ENCODE assay signal across 1 cellular context in the genomic region with DNA sequence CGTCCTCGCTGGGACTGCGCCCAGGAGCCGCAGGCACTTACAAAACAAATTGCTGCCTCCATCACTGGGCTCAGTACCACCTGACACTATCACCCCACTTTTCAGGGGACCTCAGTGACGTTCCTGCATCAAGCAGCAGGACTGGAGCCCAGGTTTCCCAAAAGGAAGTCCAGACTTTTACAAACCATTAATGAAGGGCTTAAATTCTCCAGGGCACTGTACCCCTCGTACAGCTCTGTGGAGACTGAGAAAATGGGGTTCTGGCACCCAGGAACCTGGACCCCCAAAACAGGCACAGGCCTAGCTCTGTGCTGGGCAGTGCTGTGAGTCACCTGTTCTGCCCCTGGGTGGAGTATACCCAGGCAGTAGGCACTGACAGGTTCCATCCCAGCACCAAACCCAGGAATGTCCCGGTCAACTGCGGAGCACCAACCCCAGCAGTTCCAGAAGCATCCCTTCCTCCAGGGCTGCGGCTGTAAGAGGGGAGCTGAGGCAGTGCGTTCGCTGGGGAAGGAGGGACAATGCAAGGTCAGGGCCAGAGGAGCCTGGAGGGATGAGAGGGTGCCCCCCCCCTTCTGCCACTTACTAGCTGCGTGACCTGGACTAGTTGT.
TF ChIP-seq lines count a peak whose summit lies in the region.

No MANE protein-coding gene starts in this region.

TF ChIP-seq in HepG2, 621 proteins besides CTCF, POLR2A, EP300 and RAD21 (continues in another document):
- TF ChIP-seq, protein P1, sequence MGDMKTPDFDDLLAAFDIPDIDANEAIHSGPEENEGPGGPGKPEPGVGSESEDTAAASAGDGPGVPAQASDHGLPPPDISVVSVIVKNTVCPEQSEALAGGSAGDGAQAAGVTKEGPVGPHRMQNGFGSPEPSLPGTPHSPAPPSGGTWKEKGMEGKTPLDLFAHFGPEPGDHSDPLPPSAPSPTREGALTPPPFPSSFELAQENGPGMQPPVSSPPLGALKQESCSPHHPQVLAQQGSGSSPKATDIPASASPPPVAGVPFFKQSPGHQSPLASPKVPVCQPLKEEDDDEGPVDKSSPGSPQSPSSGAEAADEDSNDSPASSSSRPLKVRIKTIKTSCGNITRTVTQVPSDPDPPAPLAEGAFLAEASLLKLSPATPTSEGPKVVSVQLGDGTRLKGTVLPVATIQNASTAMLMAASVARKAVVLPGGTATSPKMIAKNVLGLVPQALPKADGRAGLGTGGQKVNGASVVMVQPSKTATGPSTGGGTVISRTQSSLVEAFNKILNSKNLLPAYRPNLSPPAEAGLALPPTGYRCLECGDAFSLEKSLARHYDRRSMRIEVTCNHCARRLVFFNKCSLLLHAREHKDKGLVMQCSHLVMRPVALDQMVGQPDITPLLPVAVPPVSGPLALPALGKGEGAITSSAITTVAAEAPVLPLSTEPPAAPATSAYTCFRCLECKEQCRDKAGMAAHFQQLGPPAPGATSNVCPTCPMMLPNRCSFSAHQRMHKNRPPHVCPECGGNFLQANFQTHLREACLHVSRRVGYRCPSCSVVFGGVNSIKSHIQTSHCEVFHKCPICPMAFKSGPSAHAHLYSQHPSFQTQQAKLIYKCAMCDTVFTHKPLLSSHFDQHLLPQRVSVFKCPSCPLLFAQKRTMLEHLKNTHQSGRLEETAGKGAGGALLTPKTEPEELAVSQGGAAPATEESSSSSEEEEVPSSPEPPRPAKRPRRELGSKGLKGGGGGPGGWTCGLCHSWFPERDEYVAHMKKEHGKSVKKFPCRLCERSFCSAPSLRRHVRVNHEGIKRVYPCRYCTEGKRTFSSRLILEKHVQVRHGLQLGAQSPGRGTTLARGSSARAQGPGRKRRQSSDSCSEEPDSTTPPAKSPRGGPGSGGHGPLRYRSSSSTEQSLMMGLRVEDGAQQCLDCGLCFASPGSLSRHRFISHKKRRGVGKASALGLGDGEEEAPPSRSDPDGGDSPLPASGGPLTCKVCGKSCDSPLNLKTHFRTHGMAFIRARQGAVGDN (CRISPR knock-in tag; IDR thresholded peaks at IDR 0.05) = peak; percentile 0; the same call in 1 of the 2 replicates
- TF ChIP-seq ZKSCAN5 (CRISPR knock-in tag; IDR thresholded peaks at IDR 0.05) (no peak), CCDC6 (CRISPR knock-in tag; IDR thresholded peaks at IDR 0.05) (no peak), DR1 (CRISPR knock-in tag; IDR thresholded peaks at IDR 0.05) (no peak), ATF1 (CRISPR knock-in tag; IDR thresholded peaks at IDR 0.05) (no peak), XRCC5 (optimal IDR thresholded peaks at IDR 0.05; ENCODE audit: low read length) (peak; percentile 28), ATRX (CRISPR knock-in tag; IDR thresholded peaks at IDR 0.05; ENCODE audit: borderline replicate concordance) (no peak), ZNF34 (CRISPR knock-in tag; IDR thresholded peaks at IDR 0.05; ENCODE audit: borderline replicate concordance) (0 out of 2 replicates have a peak, but pooled peaks have one; percentile 31), ZNF766 (CRISPR knock-in tag; IDR thresholded peaks at IDR 0.05; ENCODE audit: borderline replicate concordance) (no peak), ZBTB7A (CRISPR knock-in tag; IDR thresholded peaks at IDR 0.05) (no peak), ZNF761 (CRISPR knock-in tag; conservative IDR thresholded peaks at IDR 0.05) (no peak; the same call in 1 of the 2 replicates), ZFYVE20 (CRISPR knock-in tag; IDR thresholded peaks at IDR 0.05; ENCODE audit: borderline replicate concordance, low read depth) (no peak), ZNF558 (CRISPR knock-in tag; IDR thresholded peaks at IDR 0.05; ENCODE audit: borderline replicate concordance) (0 out of 2 replicates have a peak, but pooled peaks have one; percentile 25), KLF15 (CRISPR knock-in tag; IDR thresholded peaks at IDR 0.05; ENCODE audit: borderline replicate concordance) (no peak), SRSF1 (optimal IDR thresholded peaks at IDR 0.05; ENCODE audit: low read depth, low read length) (no peak), PHF21A (CRISPR knock-in tag; IDR thresholded peaks at IDR 0.05) (peak; percentile 37; the same call in 1 of the 2 replicates), NR2C2 (CRISPR knock-in tag; IDR thresholded peaks at IDR 0.05; ENCODE audit: borderline replicate concordance) (peak; percentile 63; the same call in 1 of the 2 replicates), ZNF343 (CRISPR knock-in tag; IDR thresholded peaks at IDR 0.05) (peak; percentile 24; the same call in 1 of the 2 replicates), HOXA3 (CRISPR knock-in tag; IDR thresholded peaks at IDR 0.05) (no peak), GLI4 (CRISPR knock-in tag; IDR thresholded peaks at IDR 0.05; ENCODE audit: borderline replicate concordance) (peak; percentile 15; the same call in 1 of the 2 replicates), DMAP1 (CRISPR knock-in tag; IDR thresholded peaks at IDR 0.05) (peak; percentile 28; the same call in 1 of the 2 replicates), ZNF672 (CRISPR knock-in tag; IDR thresholded peaks at IDR 0.05) (no peak), AGO2 (optimal IDR thresholded peaks at IDR 0.05; ENCODE audit: low read depth, low read length) (no peak), ZNF143 (CRISPR knock-in tag; IDR thresholded peaks at IDR 0.05) (no peak; the same call in 1 of the 2 replicates), ZNF468 (CRISPR knock-in tag; IDR thresholded peaks at IDR 0.05) (no peak), ZNF619 (CRISPR knock-in tag; IDR thresholded peaks at IDR 0.05) (0 out of 2 replicates have a peak, but pooled peaks have one; percentile 9), HOXA7 (CRISPR knock-in tag; IDR thresholded peaks at IDR 0.05) (no peak), ZNF12 (CRISPR knock-in tag; IDR thresholded peaks at IDR 0.05) (0 out of 2 replicates have a peak, but pooled peaks have one; percentile 0), POLR2AphosphoS2 (IDR thresholded peaks at IDR 0.05; ENCODE audit: low read depth, low read length) (no peak), ZSCAN12 (CRISPR knock-in tag; IDR thresholded peaks at IDR 0.05) (no peak), ZNF501 (CRISPR knock-in tag; IDR thresholded peaks at IDR 0.05) (peak; percentile 31; the same call in 1 of the 2 replicates), ZNF337 (CRISPR knock-in tag; IDR thresholded peaks at IDR 0.05; ENCODE audit: borderline replicate concordance, low read depth) (no peak), YEATS4 (CRISPR knock-in tag; IDR thresholded peaks at IDR 0.05; ENCODE audit: borderline replicate concordance) (no peak), SIX1 (CRISPR knock-in tag; IDR thresholded peaks at IDR 0.05; ENCODE audit: borderline replicate concordance) (no peak), PCBP2 (optimal IDR thresholded peaks at IDR 0.05; ENCODE audit: low read depth, low read length, poor library complexity, severe bottlenecking) (no peak)
- TF ChIP-seq, protein P2, sequence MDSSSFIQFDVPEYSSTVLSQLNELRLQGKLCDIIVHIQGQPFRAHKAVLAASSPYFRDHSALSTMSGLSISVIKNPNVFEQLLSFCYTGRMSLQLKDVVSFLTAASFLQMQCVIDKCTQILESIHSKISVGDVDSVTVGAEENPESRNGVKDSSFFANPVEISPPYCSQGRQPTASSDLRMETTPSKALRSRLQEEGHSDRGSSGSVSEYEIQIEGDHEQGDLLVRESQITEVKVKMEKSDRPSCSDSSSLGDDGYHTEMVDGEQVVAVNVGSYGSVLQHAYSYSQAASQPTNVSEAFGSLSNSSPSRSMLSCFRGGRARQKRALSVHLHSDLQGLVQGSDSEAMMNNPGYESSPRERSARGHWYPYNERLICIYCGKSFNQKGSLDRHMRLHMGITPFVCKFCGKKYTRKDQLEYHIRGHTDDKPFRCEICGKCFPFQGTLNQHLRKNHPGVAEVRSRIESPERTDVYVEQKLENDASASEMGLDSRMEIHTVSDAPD (CRISPR knock-in tag; IDR thresholded peaks at IDR 0.05) = 0 out of 2 replicates have a peak, but pooled peaks have one; percentile 17
- TF ChIP-seq, protein P3, sequence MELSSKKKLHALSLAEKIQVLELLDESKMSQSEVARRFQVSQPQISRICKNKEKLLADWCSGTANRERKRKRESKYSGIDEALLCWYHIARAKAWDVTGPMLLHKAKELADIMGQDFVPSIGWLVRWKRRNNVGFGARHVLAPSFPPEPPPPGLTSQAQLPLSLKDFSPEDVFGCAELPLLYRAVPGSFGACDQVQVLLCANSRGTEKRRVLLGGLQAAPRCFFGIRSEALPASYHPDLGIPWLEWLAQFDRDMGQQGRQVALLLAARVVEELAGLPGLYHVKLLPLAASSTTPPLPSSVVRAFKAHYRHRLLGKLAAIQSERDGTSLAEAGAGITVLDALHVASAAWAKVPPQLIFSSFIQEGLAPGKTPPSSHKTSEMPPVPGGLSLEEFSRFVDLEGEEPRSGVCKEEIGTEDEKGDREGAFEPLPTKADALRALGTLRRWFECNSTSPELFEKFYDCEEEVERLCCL (CRISPR knock-in tag; IDR thresholded peaks at IDR 0.05; ENCODE audit: borderline replicate concordance) = no peak
- TF ChIP-seq, protein P4, sequence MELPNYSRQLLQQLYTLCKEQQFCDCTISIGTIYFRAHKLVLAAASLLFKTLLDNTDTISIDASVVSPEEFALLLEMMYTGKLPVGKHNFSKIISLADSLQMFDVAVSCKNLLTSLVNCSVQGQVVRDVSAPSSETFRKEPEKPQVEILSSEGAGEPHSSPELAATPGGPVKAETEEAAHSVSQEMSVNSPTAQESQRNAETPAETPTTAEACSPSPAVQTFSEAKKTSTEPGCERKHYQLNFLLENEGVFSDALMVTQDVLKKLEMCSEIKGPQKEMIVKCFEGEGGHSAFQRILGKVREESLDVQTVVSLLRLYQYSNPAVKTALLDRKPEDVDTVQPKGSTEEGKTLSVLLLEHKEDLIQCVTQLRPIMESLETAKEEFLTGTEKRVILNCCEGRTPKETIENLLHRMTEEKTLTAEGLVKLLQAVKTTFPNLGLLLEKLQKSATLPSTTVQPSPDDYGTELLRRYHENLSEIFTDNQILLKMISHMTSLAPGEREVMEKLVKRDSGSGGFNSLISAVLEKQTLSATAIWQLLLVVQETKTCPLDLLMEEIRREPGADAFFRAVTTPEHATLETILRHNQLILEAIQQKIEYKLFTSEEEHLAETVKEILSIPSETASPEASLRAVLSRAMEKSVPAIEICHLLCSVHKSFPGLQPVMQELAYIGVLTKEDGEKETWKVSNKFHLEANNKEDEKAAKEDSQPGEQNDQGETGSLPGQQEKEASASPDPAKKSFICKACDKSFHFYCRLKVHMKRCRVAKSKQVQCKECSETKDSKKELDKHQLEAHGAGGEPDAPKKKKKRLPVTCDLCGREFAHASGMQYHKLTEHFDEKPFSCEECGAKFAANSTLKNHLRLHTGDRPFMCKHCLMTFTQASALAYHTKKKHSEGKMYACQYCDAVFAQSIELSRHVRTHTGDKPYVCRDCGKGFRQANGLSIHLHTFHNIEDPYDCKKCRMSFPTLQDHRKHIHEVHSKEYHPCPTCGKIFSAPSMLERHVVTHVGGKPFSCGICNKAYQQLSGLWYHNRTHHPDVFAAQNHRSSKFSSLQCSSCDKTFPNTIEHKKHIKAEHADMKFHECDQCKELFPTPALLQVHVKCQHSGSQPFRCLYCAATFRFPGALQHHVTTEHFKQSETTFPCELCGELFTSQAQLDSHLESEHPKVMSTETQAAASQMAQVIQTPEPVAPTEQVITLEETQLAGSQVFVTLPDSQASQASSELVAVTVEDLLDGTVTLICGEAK (IDR thresholded peaks at IDR 0.05) = no peak
- TF ChIP-seq, protein P4 (CRISPR knock-in tag; IDR thresholded peaks at IDR 0.05) = no peak; the same call in 1 of the 2 replicates
- TF ChIP-seq, protein P5, sequence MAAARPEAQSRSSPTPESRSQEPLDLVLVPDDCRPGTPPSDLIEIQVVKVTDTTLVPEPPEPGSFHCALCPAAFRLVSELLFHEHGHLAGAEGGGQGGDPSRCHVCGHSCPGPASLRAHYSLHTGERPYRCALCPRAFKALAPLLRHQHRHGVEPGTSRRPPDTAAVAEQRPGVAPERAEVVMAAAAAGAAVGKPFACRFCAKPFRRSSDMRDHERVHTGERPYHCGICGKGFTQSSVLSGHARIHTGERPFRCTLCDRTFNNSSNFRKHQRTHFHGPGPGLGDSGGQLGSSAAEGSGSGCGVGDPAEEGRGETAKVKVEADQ (CRISPR knock-in tag; IDR thresholded peaks at IDR 0.05; ENCODE audit: borderline replicate concordance) = no peak
- TF ChIP-seq, protein P6, sequence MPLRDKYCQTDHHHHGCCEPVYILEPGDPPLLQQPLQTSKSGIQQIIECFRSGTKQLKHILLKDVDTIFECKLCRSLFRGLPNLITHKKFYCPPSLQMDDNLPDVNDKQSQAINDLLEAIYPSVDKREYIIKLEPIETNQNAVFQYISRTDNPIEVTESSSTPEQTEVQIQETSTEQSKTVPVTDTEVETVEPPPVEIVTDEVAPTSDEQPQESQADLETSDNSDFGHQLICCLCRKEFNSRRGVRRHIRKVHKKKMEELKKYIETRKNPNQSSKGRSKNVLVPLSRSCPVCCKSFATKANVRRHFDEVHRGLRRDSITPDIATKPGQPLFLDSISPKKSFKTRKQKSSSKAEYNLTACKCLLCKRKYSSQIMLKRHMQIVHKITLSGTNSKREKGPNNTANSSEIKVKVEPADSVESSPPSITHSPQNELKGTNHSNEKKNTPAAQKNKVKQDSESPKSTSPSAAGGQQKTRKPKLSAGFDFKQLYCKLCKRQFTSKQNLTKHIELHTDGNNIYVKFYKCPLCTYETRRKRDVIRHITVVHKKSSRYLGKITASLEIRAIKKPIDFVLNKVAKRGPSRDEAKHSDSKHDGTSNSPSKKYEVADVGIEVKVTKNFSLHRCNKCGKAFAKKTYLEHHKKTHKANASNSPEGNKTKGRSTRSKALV (CRISPR knock-in tag; IDR thresholded peaks at IDR 0.05) = peak; percentile 27; the same call in 1 of the 2 replicates
